ENCODE assay signal across 21 cellular contexts in genomic region chr11:87061766-87062165, GRCh38. TPM values are rescaled to one million over a fixed set of nuclear protein-coding genes. Genes with fewer than 3 reads are reported as not detected.
DNase-seq lines count a peak whose midpoint lies in the region; ATAC-seq and TF ChIP-seq lines count a peak whose summit lies in the region.
"Had no signal": no experiment of that assay in that cellular context is flagged by ENCODE, and none has a peak within 500 bp of the region (broad histone marks: within the 10 kb centered on the region; RNA-seq: fewer than 3 reads in every experiment).

No MANE protein-coding gene starts in this region.

- DNase-seq in EH (ENCODE audit: low read depth) (peak; percentile 4), NCI-H226 (peak; percentile 7), choroid plexus epithelial cell (ENCODE audit: low read depth) (peak; percentile 6), transverse colon (no peak)
- no peak for DNase-seq in CD4-positive, alpha-beta memory T cell
- DNase-seq: AML-193; CD4-positive, alpha-beta T cell; CD8-positive, alpha-beta memory T cell; COR-L47; DMS 273 treated with DMSO at 0.1 percent for 48 hours; DMS153; DMS53; DMS79; DND-41; GF-D8 had no signal

- H3K9me3 Mint-ChIP-seq in CD4-positive, alpha-beta memory T cell: no peaks in the 10 kb centered on the region
- H3K9me3 Mint-ChIP-seq: CD4-positive, alpha-beta T cell; CD8-positive, alpha-beta memory T cell had no signal

- H3K27ac Mint-ChIP-seq in CD4-positive, alpha-beta memory T cell: no peak overlapping the region
- H3K27ac Mint-ChIP-seq: B cell; CD4-positive, alpha-beta T cell had no signal

- H3K36me3 Mint-ChIP-seq in CD4-positive, alpha-beta memory T cell: peaks cover 0 to 2% of the 10 kb centered on the region in 2 donors

- no peaks in the 10 kb centered on the region for H3K27me3 Mint-ChIP-seq in CD4-positive, alpha-beta memory T cell
- H3K27me3 Mint-ChIP-seq: B cell; CD4-positive, alpha-beta T cell; CD8-positive, alpha-beta memory T cell had no signal

- intact Hi-C loops in CD4-positive, alpha-beta memory T cell (cut with micrococcal nuclease): no loop called here
- intact Hi-C loops in transverse colon (cut with DNase I; ENCODE audit: low total_unique reads): no loop called here

- no peak for TF ChIP-seq POLR2A in transverse colon (IDR thresholded peaks at IDR 0.05)

- no peak for TF ChIP-seq EP300 in transverse colon (IDR thresholded peaks at IDR 0.05; ENCODE audit: low read depth)

- H3K4me1 Mint-ChIP-seq in CD4-positive, alpha-beta memory T cell: peaks cover 5 to 33% (median 20%) of the 10 kb centered on the region in 4 donors

- WGBS in transverse colon (ENCODE audit: low coverage in 1 of 2), 2 donors: 91 to 97% methylated on average over 5 to 6 of the region's 6 CpGs

- H3K4me3 Mint-ChIP-seq in CD4-positive, alpha-beta memory T cell: no peak overlapping the region
- H3K4me3 Mint-ChIP-seq: B cell; CD4-positive, alpha-beta T cell; CD8-positive, alpha-beta memory T cell had no signal

- no peaks in the 10 kb centered on the region for H3K4me1 ChIP-seq in CD4-positive, alpha-beta memory T cell (ENCODE audit: insufficient read depth, low read length)
- no peaks in the 10 kb centered on the region for H3K4me1 ChIP-seq in transverse colon
- H3K4me1 ChIP-seq: BLaER1 treated with 17β-estradiol and CSF1 and Interleukin-3, amounts not matched to agents 10 nM and 100 nM had no signal

- POLR2A ChIA-PET in CD4-positive, alpha-beta memory T cell (lab: Charles Lee; ENCODE audit: partially characterized antibody): no interaction called here

- no peaks in the 10 kb centered on the region for H3K9me3 ChIP-seq in CD4-positive, alpha-beta memory T cell (ENCODE audit: control insufficient read depth in 1 of 2, low read length in 2 of 2)
- H3K9me3 ChIP-seq in transverse colon: no peaks in the 10 kb centered on the region
- H3K9me3 ChIP-seq: A549 had no signal

- H3K36me3 ChIP-seq in CD4-positive, alpha-beta memory T cell (ENCODE audit: insufficient read depth, low read length): no peaks in the 10 kb centered on the region
- no peaks in the 10 kb centered on the region for H3K36me3 ChIP-seq in transverse colon

- H3K27ac ChIP-seq in CD4-positive, alpha-beta memory T cell (ENCODE audit: low read depth, low read length): no peak overlapping the region
- H3K27ac ChIP-seq in transverse colon: no peak overlapping the region
- H3K27ac ChIP-seq: 22Rv1; A549; BLaER1 treated with 17β-estradiol and CSF1 and Interleukin-3, amounts not matched to agents 10 nM and 100 nM; C4-2B had no signal

- no peak for TF ChIP-seq CTCF in choroid plexus epithelial cell (conservative IDR thresholded peaks at IDR 0.05; ENCODE audit: low read depth, low read length)
- TF ChIP-seq CTCF in transverse colon (IDR thresholded peaks at IDR 0.05): no peak

- no peaks in the 10 kb centered on the region for H3K27me3 ChIP-seq in CD4-positive, alpha-beta memory T cell (ENCODE audit: insufficient read depth, low read length)
- H3K27me3 ChIP-seq in transverse colon: no peaks in the 10 kb centered on the region

- H3K4me3 ChIP-seq in choroid plexus epithelial cell (ENCODE audit: low read depth, low read length) (no peak overlapping the region), transverse colon (no peak overlapping the region)
- H3K4me3 ChIP-seq in CD4-positive, alpha-beta memory T cell (ENCODE audit: low read length in 2 of 2): no peak overlapping the region
- H3K4me3 ChIP-seq: A549; BLaER1 treated with 17β-estradiol and CSF1 and Interleukin-3, amounts not matched to agents 10 nM and 100 nM had no signal

- ATAC-seq in HG02642 (IDR thresholded peaks at IDR 0.05; ENCODE audit: poor library complexity, unreplicated experiment): no peak
- ATAC-seq: A549 had no signal

- CTCF ChIA-PET in CD4-positive, alpha-beta memory T cell (lab: Charles Lee; ENCODE audit: partially characterized antibody): no interaction called here

- in situ Hi-C loops in transverse colon (cut with MboI; ENCODE audit: low pct_ligation_motif_present in 1 of 4, low pct_unique_long_range_greater_than_20kb in 1 of 4, low sequenced_read_pairs in 3 of 4): no loop called here

RNA-seq across cellular contexts. Expression of gene TMEM135, which starts 24.0 kb away (rescaled TPM):
- total RNA-seq in CD4-positive, alpha-beta memory T cell: 10 to 100 TPM in 1 of 2 experiments, 1 to 10 TPM in 1; 9.1 to 11.2 TPM
- 10 to 100 TPM in 1 of 2 donors, 1 to 10 TPM in 1; 6.6 to 12.4 TPM for polyA plus RNA-seq in CD4-positive, alpha-beta memory T cell
- total RNA-seq in transverse colon: 100 to 1,000 TPM in 1 of 4 donors, 10 to 100 TPM in 3; 13.1 to 123 (median 19.1) TPM

Comparison
In these comparisons a context has a peak if more than half of its experiments do, and no peak if none do; other contexts are left out.
1. DNase-seq: peak in EH (single experiment), NCI-H226 (single experiment) and choroid plexus epithelial cell (single experiment); none in CD4-positive, alpha-beta memory T cell (0 of 5) and transverse colon (single experiment).